11 cellular contexts compared by ENCODE assay signal in genomic region chr3:159904911-159905310, GRCh38.
"Had no signal": no experiment of that assay in that cellular context is flagged by ENCODE, and none has a peak within 500 bp of the region (broad histone marks: within the 10 kb centered on the region; RNA-seq: fewer than 3 reads in every experiment).

No MANE protein-coding gene starts in this region.

- ATAC-seq: activated CD4-positive, CD25-positive, alpha-beta regulatory T cell treated with anti-CD3 and anti-CD28 coated beads, Interleukin-2, amount 50 U/mL, for 24 hours had no signal

- DNase-seq: activated naive CD4-positive, alpha-beta T cell treated with anti-CD3 and anti-CD28 coated beads, Interleukin-2, amount 50 U/mL, for 16 hours; brain microvascular endothelial cell; effector CD4-positive, alpha-beta T cell; esophagus squamous epithelium; kidney glomerular epithelial cell; nucleus accumbens; stimulated activated CD4-positive, alpha-beta T cell treated with anti-CD3 and anti-CD28 coated beads, Interleukin-4, amount 100 ng/mL, for 1 hour; stimulated activated naive B cell treated with anti-CD40 and anti-IgM and Interleukin-4, amounts not matched to agents 10 μg/mL and 1 μg/mL and 100 μg/mL, for 72 hours; tibial artery; uterus had no signal
